In the genomic region with DNA sequence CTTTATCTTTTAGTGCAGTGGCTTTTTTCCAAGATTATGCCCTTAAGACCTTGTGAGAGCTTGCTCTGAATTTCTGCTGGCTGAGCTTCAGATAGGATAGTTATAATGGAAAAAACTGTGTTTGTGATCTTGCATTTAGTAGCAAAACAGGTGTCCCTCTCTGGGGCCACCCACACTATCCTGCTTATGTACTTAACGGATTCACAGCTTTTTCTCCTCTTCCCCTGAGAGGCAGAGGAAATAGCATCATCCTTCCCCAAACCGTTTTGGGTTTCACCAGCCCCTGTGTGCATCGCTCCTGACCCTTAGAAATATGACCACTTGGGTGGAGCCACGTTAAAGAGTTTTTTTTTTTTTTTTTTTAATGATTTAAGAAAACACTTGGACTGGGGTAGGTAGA, we compare ENCODE assay signal across 8 cellular contexts.
"Had no signal": no experiment of that assay in that cellular context is flagged by ENCODE, and none has a peak within 500 bp of the region (broad histone marks: within the 10 kb centered on the region; RNA-seq: fewer than 3 reads in every experiment).

No MANE protein-coding gene starts in this region.

- H3K4me3 ChIP-seq: GM23248, HAP-1, K562 had no signal

- ATAC-seq: HCT116, K562 had no signal

- H3K36me3 ChIP-seq: HAP-1 had no signal

- H3K27ac ChIP-seq: GM23248 had no signal

- H3K9me3 ChIP-seq: HAP-1 had no signal

- DNase-seq: GM23248, GOT3, H7, IMR-90, KG1 had no signal

- H3K4me1 ChIP-seq: HAP-1 had no signal
